ENCODE assay signal across 11 cellular contexts in the genomic region with DNA sequence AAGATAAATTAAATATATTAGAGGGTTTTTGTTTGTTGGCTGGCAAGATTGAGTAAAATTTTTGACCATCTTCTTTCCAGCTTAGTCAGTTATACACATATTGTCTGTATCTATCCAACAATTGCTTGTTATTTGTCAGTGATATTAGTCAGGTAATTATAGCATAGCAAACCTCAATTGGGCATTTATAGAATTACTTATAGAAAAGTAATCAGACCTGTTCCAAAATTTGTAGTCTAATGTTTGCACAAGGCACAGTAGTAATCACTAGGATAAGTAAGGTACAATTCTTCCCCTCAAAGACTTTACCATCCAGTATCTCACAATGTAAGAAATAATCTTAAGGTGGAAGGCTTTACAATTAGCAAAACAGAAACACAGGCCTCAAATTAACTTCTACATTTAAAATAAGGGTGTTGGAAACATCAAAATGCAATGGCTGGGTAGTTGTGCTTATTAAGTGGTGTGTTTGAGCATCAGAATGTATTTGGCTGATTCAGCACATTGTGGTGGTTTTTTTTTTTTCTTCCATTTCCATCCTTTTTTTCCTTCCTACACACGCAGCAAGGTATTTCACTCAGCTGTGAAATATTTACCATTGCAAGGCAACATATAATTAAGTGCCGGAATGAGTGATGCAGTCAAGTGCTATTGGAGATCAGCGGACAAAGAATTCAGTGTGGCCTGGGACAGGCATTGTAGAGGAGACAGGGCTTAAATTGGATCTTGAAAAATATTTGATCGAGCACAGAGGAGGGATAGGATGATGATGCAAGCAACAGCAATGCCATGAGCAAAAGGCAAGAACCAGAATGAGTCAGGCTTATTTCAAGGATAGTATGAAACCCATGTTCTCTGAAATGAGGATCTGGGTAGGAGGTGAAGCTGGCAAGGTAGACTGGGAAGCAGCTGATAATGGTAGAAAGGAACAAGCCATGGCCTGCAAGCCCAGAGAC.
DNase-seq lines count a peak whose midpoint lies in the region; ATAC-seq, FAIRE-seq and TF ChIP-seq lines count a peak whose summit lies in the region.
"Had no signal": no experiment of that assay in that cellular context is flagged by ENCODE, and none has a peak within 500 bp of the region (broad histone marks: within the 10 kb centered on the region; RNA-seq: fewer than 3 reads in every experiment).

No MANE protein-coding gene starts in this region.

- no peak for FAIRE-seq in HepG2 (lab: Jason Lieb, UNC)

- TF ChIP-seq EP300 in HepG2 (IDR thresholded peaks at IDR 0.05; ENCODE audit: low read depth in 2 of 2, low read length in 2 of 2) = no peak
- no peak for TF ChIP-seq EP300 in HepG2 (CRISPR knock-in tag; IDR thresholded peaks at IDR 0.05; ENCODE audit: borderline replicate concordance)
- TF ChIP-seq EP300 in tibial nerve (IDR thresholded peaks at IDR 0.05) = no peak

- TF ChIP-seq CTCF in HepG2 (CRISPR knock-in tag; IDR thresholded peaks at IDR 0.05) = no peak
- no peak for TF ChIP-seq CTCF in right lobe of liver (IDR thresholded peaks at IDR 0.05)
- TF ChIP-seq CTCF in astrocyte of the spinal cord (IDR thresholded peaks at IDR 0.05; ENCODE audit: low read depth, low read length) = no peak
- no peak for TF ChIP-seq CTCF in tibial nerve (IDR thresholded peaks at IDR 0.05)

- H3K79me2 ChIP-seq in HepG2 (ENCODE audit: insufficient read depth, low read length) = no peaks in the 10 kb centered on the region

- TF ChIP-seq POLR2A in HepG2 (IDR thresholded peaks at IDR 0.05; ENCODE audit: insufficient read depth in 1 of 2, low read depth in 2 of 2, low read length in 2 of 2) (no peak), right lobe of liver (IDR thresholded peaks at IDR 0.05) (no peak), tibial nerve (IDR thresholded peaks at IDR 0.05) (no peak)

- no peak; the same call in 2 of the 3 replicates for ATAC-seq in HepG2
- no peak for ATAC-seq in right lobe of liver
- ATAC-seq: activated CD8-positive, alpha-beta T cell treated with anti-CD3 and anti-CD28 coated beads for 36 hours had no signal

- H3K27ac ChIP-seq in HepG2 (ENCODE audit: extremely low read length, insufficient read depth, low read length) (no peak overlapping the region), right lobe of liver (no peak overlapping the region), tibial nerve (peak overlapping the region in 1 of 4 donors; percentile 84)

- intact Hi-C loops in HepG2 (cut with micrococcal nuclease; ENCODE audit: unreplicated experiment) = loop anchor here (5.0 kb wide), 1 partner anchor 2000 kb away; no protein-coding TSS in a partner anchor
- intact Hi-C loops in right lobe of liver (cut with DNase I) = no loop called here

- H3K4me1 ChIP-seq in HepG2 (ENCODE audit: insufficient read depth, low read length) (0 out of 2 replicates have a peak, but pooled peaks cover 6% of the 10 kb centered on the region), right lobe of liver (peaks cover 0 to 13% (median 0%) of the 10 kb centered on the region in 4 donors), tibial nerve (peaks cover 0 to 26% (median 2%) of the 10 kb centered on the region in 4 donors)

- CTCF ChIA-PET in HepG2 (lab: Yijun Ruan, JAX; ENCODE audit: low intra/inter-chr PET ratio, low total read pairs) = no interaction called here

- 28% methylated on average over 4 of the region's 4 CpGs for WGBS in HepG2 (ENCODE audit: low lambda C conversion rate)
- WGBS in right lobe of liver (ENCODE audit: insufficient coverage, low coverage, low lambda C conversion rate, missing lambda C conversion rate) = 61% methylated on average over 4 of the region's 4 CpGs
- 58 to 70% methylated on average over 4 of the region's 4 CpGs for WGBS in tibial nerve, 2 donors

- no peaks in the 10 kb centered on the region for H3K36me3 ChIP-seq in HepG2 (replicated peaks in 1 of 2; ENCODE audit: control insufficient read depth in 1 of 2, insufficient read depth in 2 of 2, low read length in 2 of 2)
- no peaks in the 10 kb centered on the region for H3K36me3 ChIP-seq in right lobe of liver
- no peaks in the 10 kb centered on the region for H3K36me3 ChIP-seq in tibial nerve

- no peaks in the 10 kb centered on the region for H4K20me1 ChIP-seq in HepG2 (ENCODE audit: insufficient read depth, low read length)

- H3K9ac ChIP-seq in HepG2 (ENCODE audit: insufficient read depth, low read depth, low read length) = no peak overlapping the region

- no peak overlapping the region for H2AFZ ChIP-seq in HepG2 (ENCODE audit: low read length)

- TF ChIP-seq RAD21 in HepG2 (CRISPR knock-in tag; IDR thresholded peaks at IDR 0.05) = no peak

- in situ Hi-C loops in HepG2 (cut with HindIII; ENCODE audit: extremely low pct_ligation_motif_present, low pct_unique_long_range_greater_than_20kb) (no loop called here), astrocyte of the spinal cord (cut with HindIII; ENCODE audit: low sequenced_read_pairs) (no loop called here)

- POLR2A ChIA-PET in HepG2 (lab: Yijun Ruan, JAX) = no interaction called here

- no peak overlapping the region for H3K4me2 ChIP-seq in HepG2 (ENCODE audit: low read depth, low read length)

- no peak for DNase-seq in HepG2 (ENCODE audit: low spot score)
- no peak for DNase-seq in right lobe of liver
- peak; percentile 89 for DNase-seq in astrocyte of the spinal cord (ENCODE audit: low read depth, low spot score)
- DNase-seq in iris pigment epithelial cell (ENCODE audit: low read depth) = peak; percentile 95
- no peak for DNase-seq in NCI-H82 treated with DMSO at 0.1 percent for 48 hours (lab: John Stamatoyannopoulos, UW; ENCODE audit: unreplicated experiment)
- DNase-seq in tibial nerve (ENCODE audit: low spot score in 2 of 2) = no peak
- no peak for DNase-seq in activated naive CD4-positive, alpha-beta T cell treated with Interleukin-2 at 50 U/mL for 16 hours
- no peak for DNase-seq in HuH-7.5 (ENCODE audit: low spot score)
- DNase-seq: activated CD8-positive, alpha-beta T cell treated with anti-CD3 and anti-CD28 coated beads for 36 hours; dermis blood vessel endothelial cell; NCI-H446 had no signal

- H3K9me3 ChIP-seq in HepG2 (ENCODE audit: low read length) = no peaks in the 10 kb centered on the region
- H3K9me3 ChIP-seq in right lobe of liver = no peaks in the 10 kb centered on the region
- no peaks in the 10 kb centered on the region for H3K9me3 ChIP-seq in tibial nerve

- H3K27me3 ChIP-seq in HepG2 (ENCODE audit: control insufficient read depth in 1 of 2, insufficient read depth in 2 of 2, low read length in 2 of 2) (no peaks in the 10 kb centered on the region), right lobe of liver (no peaks in the 10 kb centered on the region), tibial nerve (no peaks in the 10 kb centered on the region)

- no TSS peak for BruUV-seq in HepG2 (replicated peaks; lab: Mats Ljungman, UMichigan)

- no peak overlapping the region for H3K4me3 ChIP-seq in HepG2 (replicated peaks in 1 of 3; ENCODE audit: insufficient read depth in 1 of 3, low read depth in 2 of 3, low read length in 3 of 3)
- no peak overlapping the region for H3K4me3 ChIP-seq in right lobe of liver
- no peak overlapping the region for H3K4me3 ChIP-seq in astrocyte of the spinal cord (ENCODE audit: low read depth, low read length)
- H3K4me3 ChIP-seq in tibial nerve = no peak overlapping the region

TF ChIP-seq in HepG2, 621 proteins besides CTCF, POLR2A, EP300 and RAD21 (continues in another document):
- TF ChIP-seq CEBPB (IDR thresholded peaks at IDR 0.05; ENCODE audit: borderline replicate concordance, low read depth, low read length) = peak; percentile 42; the same call in 1 of the 2 replicates

Comparison
In these comparisons a context has a peak if more than half of its experiments do, and no peak if none do; other contexts are left out.
1. DNase-seq: peak in astrocyte of the spinal cord (single experiment) and iris pigment epithelial cell (single experiment); none in HepG2 (single experiment), right lobe of liver (0 of 3), NCI-H82 treated with DMSO at 0.1 percent for 48 hours (single experiment), tibial nerve (0 of 2), activated naive CD4-positive, alpha-beta T cell treated with Interleukin-2 at 50 U/mL for 16 hours (single experiment) and HuH-7.5 (single experiment).